In genomic region chr15:88628018-88628673, GRCh38 we compare ENCODE assay signal across 14 cellular contexts. TPM values are rescaled to one million over a fixed set of nuclear protein-coding genes. Genes with fewer than 3 reads are reported as not detected.
DNase-seq lines count a peak whose midpoint lies in the region; ATAC-seq and TF ChIP-seq lines count a peak whose summit lies in the region.
"Had no signal": no experiment of that assay in that cellular context is flagged by ENCODE, and none has a peak within 500 bp of the region (broad histone marks: within the 10 kb centered on the region; RNA-seq: fewer than 3 reads in every experiment).

No MANE protein-coding gene starts in this region.

- intact Hi-C loops in activated T-helper 1 cell treated with anti-CD3 and anti-CD28 coated beads, Interleukin-12 subunit alpha, Interleukin-12 subunit beta, Interleukin-2, Interleukin-4 antibody, amounts not matched to agents 30 ng/mL and 10 ng/mL and 1 ng/mL, durations not matched to agents 14 hours and 24 hours and 36 hours (cut with micrococcal nuclease), result no loop called here
- intact Hi-C loops in natural killer cell (cut with micrococcal nuclease), result no loop called here

- no peaks in the 10 kb centered on the region for H3K9me3 ChIP-seq in CD4-positive, CD25-positive, alpha-beta regulatory T cell (ENCODE audit: control insufficient read depth in 2 of 2, low read length in 2 of 2)
- H3K9me3 ChIP-seq: gastrocnemius medialis had no signal

- H3K4me1 ChIP-seq in CD4-positive, CD25-positive, alpha-beta regulatory T cell (ENCODE audit: control insufficient read depth, insufficient read depth, low read length, poor library complexity, severe bottlenecking), result peaks cover 91% of the 10 kb centered on the region

- H3K4me3 Mint-ChIP-seq in CD4-positive, CD25-positive, alpha-beta regulatory T cell, result peak overlapping the region; percentile 58 to 81 (median 66)
- peak overlapping the region; percentile 41 for H3K4me3 Mint-ChIP-seq in activated T-helper 1 cell treated with anti-CD3 and anti-CD28 coated beads, Interleukin-12 subunit alpha, Interleukin-12 subunit beta, Interleukin-2, Interleukin-4 antibody, amounts not matched to agents 30 ng/mL and 10 ng/mL and 1 ng/mL, durations not matched to agents 14 hours and 24 hours and 36 hours
- H3K4me3 Mint-ChIP-seq in natural killer cell, result no peak overlapping the region

- H3K4me1 Mint-ChIP-seq in CD4-positive, CD25-positive, alpha-beta regulatory T cell, result peaks cover 23 to 99% (median 56%) of the 10 kb centered on the region in 4 donors
- peaks cover 87% of the 10 kb centered on the region for H3K4me1 Mint-ChIP-seq in activated T-helper 1 cell treated with anti-CD3 and anti-CD28 coated beads, Interleukin-12 subunit alpha, Interleukin-12 subunit beta, Interleukin-2, Interleukin-4 antibody, amounts not matched to agents 30 ng/mL and 10 ng/mL and 1 ng/mL, durations not matched to agents 14 hours and 24 hours and 36 hours (ENCODE audit: low read depth)
- peaks cover 28 to 57% of the 10 kb centered on the region in 2 donors for H3K4me1 Mint-ChIP-seq in natural killer cell

- H3K27me3 Mint-ChIP-seq in CD4-positive, CD25-positive, alpha-beta regulatory T cell, result no peaks in the 10 kb centered on the region
- H3K27me3 Mint-ChIP-seq in activated T-helper 1 cell treated with anti-CD3 and anti-CD28 coated beads, Interleukin-12 subunit alpha, Interleukin-12 subunit beta, Interleukin-2, Interleukin-4 antibody, amounts not matched to agents 30 ng/mL and 10 ng/mL and 1 ng/mL, durations not matched to agents 14 hours and 24 hours and 36 hours (ENCODE audit: insufficient read depth), result no peaks in the 10 kb centered on the region
- no peaks in the 10 kb centered on the region for H3K27me3 Mint-ChIP-seq in natural killer cell (ENCODE audit: low read depth in 2 of 2)

- H3K4me3 ChIP-seq in CD4-positive, CD25-positive, alpha-beta regulatory T cell (ENCODE audit: low read depth, low read length), result peak overlapping the region; percentile 78
- H3K4me3 ChIP-seq in H7 (ENCODE audit: insufficient read depth, low read depth, low read length), result no peak overlapping the region
- H3K4me3 ChIP-seq: cardiac muscle cell, gastrocnemius medialis had no signal

- TF ChIP-seq CTCF in natural killer cell (IDR thresholded peaks at IDR 0.05), result no peak

- H3K27ac ChIP-seq in CD4-positive, CD25-positive, alpha-beta regulatory T cell (ENCODE audit: insufficient read depth, low read length, poor library complexity, severe bottlenecking), result peak overlapping the region; percentile 87
- H3K27ac ChIP-seq: cardiac muscle cell, gastrocnemius medialis, VCaP had no signal

- H3K9me3 Mint-ChIP-seq in CD4-positive, CD25-positive, alpha-beta regulatory T cell, result peaks cover 0 to 2% (median 0%) of the 10 kb centered on the region in 7 donors
- H3K9me3 Mint-ChIP-seq in activated T-helper 1 cell treated with anti-CD3 and anti-CD28 coated beads, Interleukin-12 subunit alpha, Interleukin-12 subunit beta, Interleukin-2, Interleukin-4 antibody, amounts not matched to agents 30 ng/mL and 10 ng/mL and 1 ng/mL, durations not matched to agents 14 hours and 24 hours and 36 hours, result no peaks in the 10 kb centered on the region
- H3K9me3 Mint-ChIP-seq in natural killer cell, result no peaks in the 10 kb centered on the region

- peaks cover 38% of the 10 kb centered on the region for H3K36me3 Mint-ChIP-seq in CD4-positive, CD25-positive, alpha-beta regulatory T cell
- H3K36me3 Mint-ChIP-seq in activated T-helper 1 cell treated with anti-CD3 and anti-CD28 coated beads, Interleukin-12 subunit alpha, Interleukin-12 subunit beta, Interleukin-2, Interleukin-4 antibody, amounts not matched to agents 30 ng/mL and 10 ng/mL and 1 ng/mL, durations not matched to agents 14 hours and 24 hours and 36 hours (ENCODE audit: low read depth), result peaks cover 78% of the 10 kb centered on the region
- peaks cover 7% of the 10 kb centered on the region for H3K36me3 Mint-ChIP-seq in natural killer cell

- no peaks in the 10 kb centered on the region for H3K27me3 ChIP-seq in CD4-positive, CD25-positive, alpha-beta regulatory T cell (ENCODE audit: control insufficient read depth, insufficient read depth, low read length)
- H3K27me3 ChIP-seq in H7 (ENCODE audit: control insufficient read depth, insufficient read depth, low read length), result no peaks in the 10 kb centered on the region
- H3K27me3 ChIP-seq: cardiac muscle cell, gastrocnemius medialis had no signal

- no peak for ATAC-seq in CD4-positive, CD25-positive, alpha-beta regulatory T cell (ENCODE audit: low read depth in 2 of 2)
- ATAC-seq in natural killer cell (no peak), GM18517 (IDR thresholded peaks at IDR 0.05; ENCODE audit: unreplicated experiment) (no peak), GM21723 (IDR thresholded peaks at IDR 0.05; ENCODE audit: unreplicated experiment) (no peak)
- ATAC-seq: gastrocnemius medialis had no signal

- DNase-seq in CD4-positive, CD25-positive, alpha-beta regulatory T cell, result no peak
- DNase-seq in H7 (peak; percentile 20), natural killer cell (no peak), iPS-NIHi11 (ENCODE audit: low spot score) (no peak)
- DNase-seq in activated T-helper 1 cell treated with anti-CD3 and anti-CD28 coated beads, Interleukin-12 subunit alpha, Interleukin-12 subunit beta, Interleukin-2, Interleukin-4 antibody, amounts not matched to agents 30 ng/mL and 10 ng/mL and 1 ng/mL, durations not matched to agents 14 hours and 24 hours and 36 hours (ENCODE audit: low spot score), result no peak
- DNase-seq: gastrocnemius medialis, mesendoderm, NCI-H2081 treated with DMSO at 0.1 percent for 48 hours, posterior cingulate gyrus, SHP77 treated with DMSO at 0.1 percent for 48 hours had no signal

- H3K36me3 ChIP-seq in CD4-positive, CD25-positive, alpha-beta regulatory T cell (ENCODE audit: control insufficient read depth, insufficient read depth, low read length), result peaks cover 32% of the 10 kb centered on the region
- peaks cover 70% of the 10 kb centered on the region for H3K36me3 ChIP-seq in H7 (replicated peaks; ENCODE audit: control insufficient read depth, insufficient read depth, low read length)

- H3K27ac Mint-ChIP-seq in CD4-positive, CD25-positive, alpha-beta regulatory T cell, result peak overlapping the region; percentile 97 to 99 (median 97)
- peak overlapping the region; percentile 69 for H3K27ac Mint-ChIP-seq in activated T-helper 1 cell treated with anti-CD3 and anti-CD28 coated beads, Interleukin-12 subunit alpha, Interleukin-12 subunit beta, Interleukin-2, Interleukin-4 antibody, amounts not matched to agents 30 ng/mL and 10 ng/mL and 1 ng/mL, durations not matched to agents 14 hours and 24 hours and 36 hours
- H3K27ac Mint-ChIP-seq in natural killer cell, result peak overlapping the region; percentile 80

RNA-seq across cellular contexts. Expression of gene AEN, which starts 7.0 kb away (rescaled TPM):
- 52.4 TPM for total RNA-seq in CD4-positive, CD25-positive, alpha-beta regulatory T cell
- polyA plus RNA-seq in CD4-positive, CD25-positive, alpha-beta regulatory T cell, result 10 to 100 TPM; 28.7 to 37.7 (median 35.4) TPM
- 60.7 and 64.8 TPM in 2 replicates for total RNA-seq in H7 (2014; rRNA removed; shearing (Covaris generic))
- 74.2 and 76.4 TPM in 2 replicates for total RNA-seq in activated T-helper 1 cell treated with anti-CD3 and anti-CD28 coated beads, Interleukin-12 subunit alpha, Interleukin-12 subunit beta, Interleukin-2, Interleukin-4 antibody, amounts not matched to agents 30 ng/mL and 10 ng/mL and 1 ng/mL, durations not matched to agents 14 hours and 24 hours and 36 hours
- total RNA-seq in natural killer cell, result 10 to 100 TPM; 19.9 to 26.9 (median 20.9) TPM

RNA-seq across cellular contexts. Expression of gene ISG20, which starts 10.7 kb away (rescaled TPM):
- 257 TPM for total RNA-seq in CD4-positive, CD25-positive, alpha-beta regulatory T cell
- polyA plus RNA-seq in CD4-positive, CD25-positive, alpha-beta regulatory T cell, result 100 to 1,000 TPM; 724 to 832 (median 792) TPM
- 0.14 and 3.4 TPM in 2 replicates for total RNA-seq in H7 (2014; rRNA removed; shearing (Covaris generic))
- 31.2 and 34.9 TPM in 2 replicates for total RNA-seq in activated T-helper 1 cell treated with anti-CD3 and anti-CD28 coated beads, Interleukin-12 subunit alpha, Interleukin-12 subunit beta, Interleukin-2, Interleukin-4 antibody, amounts not matched to agents 30 ng/mL and 10 ng/mL and 1 ng/mL, durations not matched to agents 14 hours and 24 hours and 36 hours
- total RNA-seq in natural killer cell, result 100 to 1,000 TPM in 2 of 3 donors, 10 to 100 TPM in 1; 80.6 to 137 (median 116) TPM
- polyA plus RNA-seq: cardiac muscle cell had no signal
